In genomic region chr2:185245806-185246205, GRCh38 we compare ENCODE assay signal across 22 cellular contexts.
A peak's percentile ranks its signal among the peaks of the same experiment; 100 is the strongest.
DNase-seq lines count a peak whose midpoint lies in the region; ATAC-seq, FAIRE-seq and TF ChIP-seq lines count a peak whose summit lies in the region.
"Had no signal": no experiment of that assay in that cellular context is flagged by ENCODE, and none has a peak within 500 bp of the region (broad histone marks: within the 10 kb centered on the region; RNA-seq: fewer than 3 reads in every experiment).

No MANE protein-coding gene starts in this region.

- H3K79me2 ChIP-seq in astrocyte (ENCODE audit: insufficient read depth, low read length), result no peaks in the 10 kb centered on the region
- H3K79me2 ChIP-seq in mesendoderm (ENCODE audit: control insufficient read depth, insufficient read depth, low read length), result no peaks in the 10 kb centered on the region

- H3K27ac ChIP-seq in astrocyte (ENCODE audit: low read depth, low read length) (no peak overlapping the region), mesendoderm (ENCODE audit: low read depth, low read length) (no peak overlapping the region), mesenchymal stem cell (ENCODE audit: low read length, poor library complexity, severe bottlenecking) (no peak overlapping the region)
- H3K27ac ChIP-seq: adrenal gland, prostate gland had no signal

- H2AK5ac ChIP-seq in mesendoderm (ENCODE audit: low read length) (no peak overlapping the region), mesenchymal stem cell (ENCODE audit: low read length, severe bottlenecking) (no peak overlapping the region)

- no peaks in the 10 kb centered on the region for H3K36me3 ChIP-seq in astrocyte (ENCODE audit: insufficient read depth, low read length)
- H3K36me3 ChIP-seq in mesendoderm (ENCODE audit: control insufficient read depth, insufficient read depth, low read length), result no peaks in the 10 kb centered on the region
- no peaks in the 10 kb centered on the region for H3K36me3 ChIP-seq in mesenchymal stem cell (ENCODE audit: control insufficient read depth in 1 of 2, insufficient read depth in 2 of 2, low read depth in 1 of 2, low read length in 2 of 2)
- H3K36me3 ChIP-seq: adrenal gland, prostate gland had no signal

- DNase-seq in astrocyte (ENCODE audit: low read depth), result peak; percentile 43
- peak; percentile 59 for DNase-seq in mesendoderm
- DNase-seq in mesenchymal stem cell, result no peak
- no peak for DNase-seq in activated T-cell treated with anti-CD3 and anti-CD28 coated beads for 4 hours
- no peak for DNase-seq in GM13976 (ENCODE audit: low spot score)
- no peak for DNase-seq in activated CD8-positive, alpha-beta memory T cell treated with anti-CD3 and anti-CD28 coated beads, Interleukin-2, amount 50 U/mL, for 48 hours
- DNase-seq: activated CD4-positive, alpha-beta memory T cell treated with anti-CD3 and anti-CD28 coated beads for 36 hours; activated gamma-delta T cell treated with Interleukin-2 at 50 U/mL for 16 hours; adrenal gland; C1 segment of cervical spinal cord; caudate nucleus; KBM-7; midbrain; NCI-H146; NCI-H2171 treated with DMSO at 0.1 percent for 48 hours had no signal

- H3K36me3 Mint-ChIP-seq in astrocyte (ENCODE audit: low read depth, unreplicated experiment), result no peaks in the 10 kb centered on the region
- H3K36me3 Mint-ChIP-seq: activated CD4-positive, alpha-beta memory T cell treated with anti-CD3 and anti-CD28 coated beads for 36 hours had no signal

- H2BK5ac ChIP-seq in mesendoderm (ENCODE audit: low read length) (no peak overlapping the region), mesenchymal stem cell (ENCODE audit: low read depth, low read length, poor library complexity, severe bottlenecking) (no peak overlapping the region)

- H3K23ac ChIP-seq in mesendoderm (ENCODE audit: low read length) (no peak overlapping the region), mesenchymal stem cell (ENCODE audit: low read length in 2 of 2) (no peak overlapping the region)

- H3K9me3 ChIP-seq in astrocyte (ENCODE audit: insufficient read depth, low read depth, low read length), result no peaks in the 10 kb centered on the region
- no peaks in the 10 kb centered on the region for H3K9me3 ChIP-seq in mesenchymal stem cell (ENCODE audit: control insufficient read depth, low read length)
- H3K9me3 ChIP-seq: adrenal gland, prostate gland had no signal

- H3K4me3 ChIP-seq in astrocyte (ENCODE audit: insufficient read depth, low read depth, low read length) (no peak overlapping the region), mesendoderm (ENCODE audit: low read length) (no peak overlapping the region), mesenchymal stem cell (ENCODE audit: insufficient read depth in 1 of 2, low read depth in 1 of 2, low read length in 2 of 2) (no peak overlapping the region)
- H3K4me3 ChIP-seq: adrenal gland, prostate gland had no signal

- H3K4me3 Mint-ChIP-seq in astrocyte (ENCODE audit: unreplicated experiment), result no peak overlapping the region
- H3K4me3 Mint-ChIP-seq: activated CD4-positive, alpha-beta memory T cell treated with anti-CD3 and anti-CD28 coated beads for 36 hours had no signal

- no peak overlapping the region for H3K18ac ChIP-seq in mesendoderm (ENCODE audit: low read length)
- no peak overlapping the region for H3K18ac ChIP-seq in mesenchymal stem cell (ENCODE audit: low read depth in 1 of 2, low read length in 2 of 2)

- WGBS in mesendoderm (ENCODE audit: extremely low coverage, insufficient coverage, low lambda C conversion rate), result no CpG with 5 or more reads among the region's 1 CpG
- 98% methylated on average over 1 of the region's 1 CpG for WGBS in mesenchymal stem cell

- H3K9ac ChIP-seq in astrocyte (ENCODE audit: low read length) (no peak overlapping the region), mesendoderm (ENCODE audit: low read length) (no peak overlapping the region), mesenchymal stem cell (ENCODE audit: low read length) (no peak overlapping the region)

- no peak for FAIRE-seq in astrocyte (lab: Jason Lieb, UNC)
- FAIRE-seq: endothelial cell of umbilical vein, H54, urothelium cell line had no signal

- H3K79me1 ChIP-seq in mesendoderm (ENCODE audit: low read length) (no peaks in the 10 kb centered on the region), mesenchymal stem cell (replicated peaks; ENCODE audit: low read length, poor library complexity, severe bottlenecking) (no peaks in the 10 kb centered on the region)

- in situ Hi-C loops in GM13976 (cut with MboI; ENCODE audit: low sequenced_read_pairs, unreplicated experiment), result no loop called here

- no peaks in the 10 kb centered on the region for H3K27me3 Mint-ChIP-seq in astrocyte (ENCODE audit: low read depth, unreplicated experiment)
- H3K27me3 Mint-ChIP-seq: activated CD4-positive, alpha-beta memory T cell treated with anti-CD3 and anti-CD28 coated beads for 36 hours had no signal

- H3K4me2 ChIP-seq in astrocyte (ENCODE audit: low read length) (no peak overlapping the region), mesendoderm (ENCODE audit: low read length) (no peak overlapping the region), mesenchymal stem cell (ENCODE audit: low read length, poor library complexity, severe bottlenecking) (no peak overlapping the region)

- H2AFZ ChIP-seq in astrocyte (ENCODE audit: low read depth, low read length) (no peak overlapping the region), mesenchymal stem cell (ENCODE audit: low read depth, low read length) (no peak overlapping the region)

- TF ChIP-seq CTCF in astrocyte (IDR thresholded peaks at IDR 0.05; ENCODE audit: insufficient read depth, low read depth, low read length) (no peak), GM13976 (IDR thresholded peaks at IDR 0.05; ENCODE audit: borderline replicate concordance, control extremely low read depth, extremely low read depth, insufficient read depth, missing control alignments) (no peak)

- H3K9me3 Mint-ChIP-seq in astrocyte (ENCODE audit: unreplicated experiment), result peaks cover 4% of the 10 kb centered on the region

- H3K4ac ChIP-seq in mesendoderm (ENCODE audit: low read depth, low read length) (no peak overlapping the region), mesenchymal stem cell (ENCODE audit: low read depth in 1 of 2, low read length in 2 of 2) (no peak overlapping the region)

- H2BK120ac ChIP-seq in mesendoderm (ENCODE audit: low read depth, low read length), result no peak overlapping the region
- H2BK120ac ChIP-seq in mesenchymal stem cell (ENCODE audit: low read depth, low read length), result no peak overlapping the region

- H4K91ac ChIP-seq in mesenchymal stem cell (ENCODE audit: low read length), result no peak overlapping the region

- H3K14ac ChIP-seq in mesenchymal stem cell (ENCODE audit: low read length in 2 of 2), result no peak overlapping the region

- no peaks in the 10 kb centered on the region for H3K4me1 ChIP-seq in astrocyte (ENCODE audit: insufficient read depth, low read length)
- H3K4me1 ChIP-seq in mesendoderm (ENCODE audit: control insufficient read depth, low read depth, low read length), result no peaks in the 10 kb centered on the region
- H3K4me1 ChIP-seq in mesenchymal stem cell (ENCODE audit: control insufficient read depth, insufficient read depth, low read depth, low read length), result no peaks in the 10 kb centered on the region
- H3K4me1 ChIP-seq: adrenal gland, prostate gland had no signal

- H2BK15ac ChIP-seq in mesendoderm (replicated peaks; ENCODE audit: low read depth) (no peak overlapping the region), mesenchymal stem cell (ENCODE audit: low read depth, poor library complexity, severe bottlenecking) (no peak overlapping the region)

- H4K8ac ChIP-seq in mesendoderm (ENCODE audit: low read depth, low read length), result no peak overlapping the region
- no peak overlapping the region for H4K8ac ChIP-seq in mesenchymal stem cell (ENCODE audit: low read length)

- no peak overlapping the region for H3K27ac Mint-ChIP-seq in astrocyte (ENCODE audit: unreplicated experiment)
- H3K27ac Mint-ChIP-seq: activated CD4-positive, alpha-beta memory T cell treated with anti-CD3 and anti-CD28 coated beads for 36 hours had no signal

- H4K5ac ChIP-seq in mesendoderm (ENCODE audit: low read length), result no peak overlapping the region

- no peak overlapping the region for H3K56ac ChIP-seq in mesendoderm (ENCODE audit: low read length)

- H3K27me3 ChIP-seq in astrocyte (ENCODE audit: insufficient read depth, low read length) (no peaks in the 10 kb centered on the region), mesendoderm (ENCODE audit: insufficient read depth, low read length, poor library complexity) (no peaks in the 10 kb centered on the region), mesenchymal stem cell (ENCODE audit: control insufficient read depth in 1 of 2, insufficient read depth in 1 of 2, low read length in 2 of 2) (no peaks in the 10 kb centered on the region)
- H3K27me3 ChIP-seq: adrenal gland had no signal

- ATAC-seq in GM18867 (IDR thresholded peaks at IDR 0.05; ENCODE audit: unreplicated experiment) (peak; percentile 61), HG03066 (IDR thresholded peaks at IDR 0.05; ENCODE audit: low read depth, unreplicated experiment) (peak; percentile 64)
- ATAC-seq: left lobe of liver had no signal

- no peaks in the 10 kb centered on the region for H4K20me1 ChIP-seq in astrocyte (ENCODE audit: insufficient read depth, low read length)

- no peak overlapping the region for H2BK12ac ChIP-seq in mesenchymal stem cell (ENCODE audit: low read length in 2 of 2)

- H3K4me1 Mint-ChIP-seq in astrocyte (ENCODE audit: low read depth, unreplicated experiment), result no peaks in the 10 kb centered on the region

Comparison
In these comparisons a context has a peak if more than half of its experiments do, and no peak if none do; other contexts are left out.
1. DNase-seq: peak in astrocyte (single experiment) and mesendoderm (single experiment); none in mesenchymal stem cell (single experiment), activated T-cell treated with anti-CD3 and anti-CD28 coated beads for 4 hours (single experiment), GM13976 (single experiment) and activated CD8-positive, alpha-beta memory T cell treated with anti-CD3 and anti-CD28 coated beads, Interleukin-2, amount 50 U/mL, for 48 hours (single experiment).